In the genomic region with DNA sequence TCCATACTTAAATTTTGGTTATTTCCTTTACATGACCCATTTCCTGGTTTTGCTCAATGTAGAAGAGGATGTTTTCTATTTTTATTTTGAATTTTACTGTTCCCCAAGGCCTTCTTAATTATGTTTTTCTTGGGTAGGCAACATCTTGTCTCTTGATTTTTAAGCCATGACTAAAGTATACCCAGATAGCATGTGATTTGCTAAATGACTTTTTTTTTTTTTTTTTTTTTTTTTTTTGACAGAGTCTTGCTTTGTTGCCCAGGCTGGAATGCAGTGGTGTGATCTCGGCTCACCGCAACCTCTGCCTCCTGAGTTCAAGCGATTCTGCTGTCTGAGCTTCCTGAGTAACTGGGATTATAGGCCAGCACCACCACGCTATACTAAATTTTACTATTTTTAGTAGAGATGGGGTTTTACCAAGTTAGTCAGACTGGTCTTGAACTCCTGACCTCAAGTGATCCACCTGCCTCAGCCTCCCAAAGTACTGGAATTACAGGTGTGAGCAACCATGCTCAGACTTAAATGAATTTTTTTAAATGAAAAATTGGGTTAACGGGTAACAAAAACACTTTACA, we compare ENCODE assay signal across 17 cellular contexts.
DNase-seq lines count a peak whose midpoint lies in the region; ATAC-seq and TF ChIP-seq lines count a peak whose summit lies in the region.
"Had no signal": no experiment of that assay in that cellular context is flagged by ENCODE, and none has a peak within 500 bp of the region (broad histone marks: within the 10 kb centered on the region; RNA-seq: fewer than 3 reads in every experiment).

No MANE protein-coding gene starts in this region.

- H3K9me3 ChIP-seq in gastroesophageal sphincter, result no peaks in the 10 kb centered on the region
- peaks cover 8% of the 10 kb centered on the region; the same call in 1 of the 2 replicates for H3K9me3 ChIP-seq in Caco-2
- no peaks in the 10 kb centered on the region for H3K9me3 ChIP-seq in ascending aorta
- H3K9me3 ChIP-seq: Peyer's patch had no signal

- H3K27ac ChIP-seq in gastroesophageal sphincter (no peak overlapping the region), ascending aorta (no peak overlapping the region)

- POLR2A ChIA-PET in Caco-2 (lab: Charles Lee), result no interaction called here

- H3K4me1 Mint-ChIP-seq in chondrocyte (ENCODE audit: low read depth) (peaks cover 15% of the 10 kb centered on the region), Caco-2 (ENCODE audit: low read depth, unreplicated experiment) (peaks cover 19% of the 10 kb centered on the region)

- ATAC-seq in gastroesophageal sphincter, result no peak
- ATAC-seq: CD8-positive, alpha-beta T cell had no signal

- TF ChIP-seq POLR2A in gastroesophageal sphincter (IDR thresholded peaks at IDR 0.05), result no peak

- H3K27me3 ChIP-seq in gastroesophageal sphincter (peaks cover 6% of the 10 kb centered on the region), Caco-2 (replicated peaks; ENCODE audit: control insufficient read depth, insufficient read depth, low read length) (no peaks in the 10 kb centered on the region), ascending aorta (no peaks in the 10 kb centered on the region)
- H3K27me3 ChIP-seq: Peyer's patch had no signal

- H3K27me3 Mint-ChIP-seq in chondrocyte (ENCODE audit: low read depth), result no peaks in the 10 kb centered on the region
- H3K27me3 Mint-ChIP-seq in Caco-2 (ENCODE audit: insufficient read depth, unreplicated experiment), result peaks cover 3% of the 10 kb centered on the region

- peaks cover 3% of the 10 kb centered on the region for H3K9me3 Mint-ChIP-seq in chondrocyte (ENCODE audit: low read depth)
- peaks cover 27% of the 10 kb centered on the region for H3K9me3 Mint-ChIP-seq in Caco-2 (ENCODE audit: unreplicated experiment)
- H3K9me3 Mint-ChIP-seq: CD8-positive, alpha-beta T cell had no signal

- CTCF ChIA-PET in Caco-2 (lab: Charles Lee), result no interaction called here

- intact Hi-C loops in Caco-2 (cut with micrococcal nuclease; ENCODE audit: unreplicated experiment), result no loop called here
- intact Hi-C loops in ascending aorta (cut with DNase I), result no loop called here

- H3K27ac Mint-ChIP-seq in chondrocyte (ENCODE audit: unreplicated experiment) (no peak overlapping the region), Caco-2 (ENCODE audit: unreplicated experiment) (no peak overlapping the region)
- H3K27ac Mint-ChIP-seq: CD8-positive, alpha-beta T cell had no signal

- no TSS peak for BruUV-seq in Caco-2 (replicated peaks; lab: Mats Ljungman, UMichigan)

- WGBS in gastroesophageal sphincter (ENCODE audit: low coverage in 1 of 2), 2 donors, result 81 to 95% methylated on average over 1 to 4 of the region's 5 CpGs

- H3K4me3 Mint-ChIP-seq in chondrocyte (ENCODE audit: unreplicated experiment) (no peak overlapping the region), Caco-2 (ENCODE audit: unreplicated experiment) (no peak overlapping the region)
- H3K4me3 Mint-ChIP-seq: CD8-positive, alpha-beta T cell had no signal

- H3K4me1 ChIP-seq in gastroesophageal sphincter, result no peaks in the 10 kb centered on the region
- peaks cover 26% of the 10 kb centered on the region for H3K4me1 ChIP-seq in Caco-2
- H3K4me1 ChIP-seq in ascending aorta, result no peaks in the 10 kb centered on the region

- no peak overlapping the region for H3K4me3 ChIP-seq in fibroblast of villous mesenchyme (ENCODE audit: low read depth, low read length)
- H3K4me3 ChIP-seq in retinal pigment epithelial cell (ENCODE audit: low read length), result no peak overlapping the region
- H3K4me3 ChIP-seq in gastroesophageal sphincter, result no peak overlapping the region
- no peak overlapping the region for H3K4me3 ChIP-seq in Caco-2 (ENCODE audit: low read depth, low read length)
- no peak overlapping the region for H3K4me3 ChIP-seq in ascending aorta
- H3K4me3 ChIP-seq: Peyer's patch had no signal

- in situ Hi-C loops in SK-MEL-5 (cut with HindIII; ENCODE audit: low pct_unique_long_range_greater_than_20kb, low sequenced_read_pairs), result no loop called here

- DNase-seq in COLO829 (ENCODE audit: low spot score) (peak; percentile 29), SK-MEL-5 (ENCODE audit: low read depth, low spot score) (peak; percentile 86), fibroblast of villous mesenchyme (ENCODE audit: low read depth) (peak; percentile 15), retinal pigment epithelial cell (ENCODE audit: low read depth) (peak; percentile 71), chondrocyte (ENCODE audit: low spot score) (no peak), Caco-2 (no peak), ascending aorta (ENCODE audit: low spot score in 2 of 2) (no peak)
- DNase-seq: CD8-positive, alpha-beta T cell; DMS 273 treated with DMSO at 0.1 percent for 48 hours; NCI-H1417; NCI-H1930; NCI-H2171; NCI-H446 treated with DMSO at 0.1 percent for 48 hours; NCI-H748 treated with DMSO at 0.1 percent for 48 hours; Peyer's patch; SIG-M5 had no signal

- no peak for TF ChIP-seq CTCF in fibroblast of villous mesenchyme (IDR thresholded peaks at IDR 0.05; ENCODE audit: insufficient read depth, low read depth, low read length)
- TF ChIP-seq CTCF in retinal pigment epithelial cell (conservative IDR thresholded peaks at IDR 0.05; ENCODE audit: low read depth, low read length), result no peak
- no peak for TF ChIP-seq CTCF in gastroesophageal sphincter (IDR thresholded peaks at IDR 0.05)
- TF ChIP-seq CTCF in chondrocyte (IDR thresholded peaks at IDR 0.05), result no peak
- no peak for TF ChIP-seq CTCF in Caco-2 (IDR thresholded peaks at IDR 0.05; ENCODE audit: insufficient read depth in 1 of 2, low read depth in 1 of 2, low read length in 1 of 2, severe bottlenecking in 1 of 2, unreplicated experiment in 1 of 2)
- no peak for TF ChIP-seq CTCF in ascending aorta (IDR thresholded peaks at IDR 0.05)

- H3K36me3 ChIP-seq in gastroesophageal sphincter, result no peaks in the 10 kb centered on the region
- no peaks in the 10 kb centered on the region for H3K36me3 ChIP-seq in Caco-2 (ENCODE audit: control insufficient read depth, insufficient read depth, low read length)
- H3K36me3 ChIP-seq in ascending aorta, result no peaks in the 10 kb centered on the region
- H3K36me3 ChIP-seq: Peyer's patch had no signal

- H3K36me3 Mint-ChIP-seq in chondrocyte (ENCODE audit: low read depth), result no peaks in the 10 kb centered on the region
- peaks cover 5% of the 10 kb centered on the region for H3K36me3 Mint-ChIP-seq in Caco-2 (ENCODE audit: insufficient read depth, unreplicated experiment)
- H3K36me3 Mint-ChIP-seq: CD8-positive, alpha-beta T cell had no signal

- no peak for TF ChIP-seq EP300 in gastroesophageal sphincter (IDR thresholded peaks at IDR 0.05)

Comparison
In these comparisons a context has a peak if more than half of its experiments do, and no peak if none do; other contexts are left out.
1. DNase-seq: peak in COLO829 (single experiment), SK-MEL-5 (single experiment), fibroblast of villous mesenchyme (single experiment) and retinal pigment epithelial cell (single experiment); none in chondrocyte (single experiment), Caco-2 (0 of 2) and ascending aorta (0 of 2).